Comparison of ENCODE assay signal across 24 cellular contexts in genomic region chr6:117165921-117166499, GRCh38.
"Had no signal": no experiment of that assay in that cellular context is flagged by ENCODE, and none has a peak within 500 bp of the region (broad histone marks: within the 10 kb centered on the region; RNA-seq: fewer than 3 reads in every experiment).

No MANE protein-coding gene starts in this region.

- ATAC-seq: activated CD8-positive, alpha-beta T cell treated with anti-CD3 and anti-CD28 coated beads, Interleukin-2, amount 10 ng/mL, durations not matched to agents 7 days and 5 days; activated naive CD4-positive, alpha-beta T cell treated with anti-CD3 and anti-CD28 coated beads, Interleukin-2, amount 50 U/mL, for 72 hours; gastrocnemius medialis; naive thymus-derived CD4-positive, alpha-beta T cell; stimulated activated effector memory CD8-positive, alpha-beta T cell treated with anti-CD3 and anti-CD28 coated beads, Interleukin-12 subunit alpha, Interleukin-12 subunit beta, amount 100 ng/mL, for 72 hours; stimulated activated naive CD8-positive, alpha-beta T cell treated with anti-CD3 and anti-CD28 coated beads, Interleukin-15, amount 100 ng/mL, for 72 hours had no signal

- H3K9me3 ChIP-seq: esophagus squamous epithelium, gastrocnemius medialis, prostate gland, right atrium auricular region, tibial artery had no signal

- H3K36me3 ChIP-seq: esophagus squamous epithelium, gastrocnemius medialis, neural progenitor cell, prostate gland, right atrium auricular region, tibial artery, WERI-Rb-1 had no signal

- H3K4me1 ChIP-seq: neural progenitor cell, prostate gland, tibial artery had no signal

- DNase-seq: activated CD4-positive, alpha-beta T cell treated with anti-CD3 and anti-CD28 coated beads, Interleukin-2, amount 50 U/mL, for 1 hour; activated CD4-positive, CD25-positive, alpha-beta regulatory T cell treated with anti-CD3 and anti-CD28 coated beads, Interleukin-2, amount 50 U/mL, for 72 hours; activated CD8-positive, alpha-beta T cell treated with anti-CD3 and anti-CD28 coated beads, Interleukin-2, amount 10 ng/mL, durations not matched to agents 7 days and 5 days; activated gamma-delta T cell treated with Interleukin-2 at 50 U/mL for 16 hours; aorta; caudate nucleus; dermis blood vessel endothelial cell; effector memory CD4-positive, alpha-beta T cell; esophagus squamous epithelium; gastrocnemius medialis; head of caudate nucleus; hypothalamus; naive thymus-derived CD4-positive, alpha-beta T cell; stimulated activated CD4-positive, alpha-beta T cell treated with anti-CD3 and anti-CD28 coated beads, Interleukin-1b, Interleukin-23, amount 100 ng/mL, for 48 hours; stimulated activated naive CD8-positive, alpha-beta T cell treated with anti-CD3 and anti-CD28 coated beads, Interleukin-15, amount 100 ng/mL, for 72 hours; T-helper 1 cell; tibial artery; WERI-Rb-1 had no signal

- H3K27ac ChIP-seq: esophagus squamous epithelium, neural progenitor cell, prostate gland, skin epidermis, tibial artery, WERI-Rb-1 had no signal

- H3K4me3 ChIP-seq: esophagus squamous epithelium, gastrocnemius medialis, neural progenitor cell, prostate gland, right atrium auricular region, skin epidermis, tibial artery had no signal

- H2AFZ ChIP-seq: neural progenitor cell had no signal

- H3K27me3 ChIP-seq: esophagus squamous epithelium, gastrocnemius medialis, neural progenitor cell, right atrium auricular region, tibial artery had no signal

- H3K4me2 ChIP-seq: neural progenitor cell had no signal

- H3K9ac ChIP-seq: neural progenitor cell had no signal
